In the genomic region with DNA sequence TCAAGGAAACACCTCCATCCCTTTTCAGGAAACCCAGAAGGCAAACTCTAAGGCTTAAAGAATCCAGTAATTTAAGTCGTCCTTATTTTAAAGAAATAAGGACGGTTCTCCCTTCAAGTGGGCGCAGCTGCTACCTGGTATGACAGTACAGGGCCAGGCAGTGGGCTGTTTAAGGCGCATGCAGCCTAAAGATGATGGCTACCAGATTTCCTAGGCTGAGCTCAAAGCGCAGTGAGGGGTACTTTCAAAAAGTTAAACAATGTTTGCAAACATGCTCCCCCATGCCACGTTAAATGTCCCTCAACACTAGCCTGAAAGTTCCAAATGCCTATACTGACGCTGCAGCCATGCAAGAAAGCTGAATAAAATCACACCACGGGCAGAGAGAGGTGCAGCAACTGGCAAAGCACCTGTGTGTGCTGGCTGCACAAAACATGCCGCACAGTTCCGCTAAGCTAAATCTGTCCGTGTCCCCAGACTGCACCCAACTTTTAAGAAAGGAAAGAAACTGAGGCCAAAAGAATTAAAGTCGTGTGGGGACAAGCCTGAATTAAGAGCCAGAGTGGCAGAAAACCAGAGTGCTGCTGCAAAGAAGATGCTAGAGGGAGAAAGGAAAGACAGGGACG, we compare ENCODE assay signal across 8 cellular contexts. TPM values are rescaled to one million over a fixed set of nuclear protein-coding genes. Genes with fewer than 3 reads are reported as not detected.
DNase-seq lines count a peak whose midpoint lies in the region; ATAC-seq and TF ChIP-seq lines count a peak whose summit lies in the region.

No MANE protein-coding gene starts in this region.

- H3K27me3 ChIP-seq in HCT116 (ENCODE audit: insufficient read depth, low read length): no peaks in the 10 kb centered on the region
- H3K27me3 ChIP-seq in adrenal gland: no peaks in the 10 kb centered on the region
- no peaks in the 10 kb centered on the region for H3K27me3 ChIP-seq in iPS DF 6.9 (ENCODE audit: control insufficient read depth, insufficient read depth, low read length)
- no peaks in the 10 kb centered on the region for H3K27me3 ChIP-seq in skeletal muscle tissue (ENCODE audit: control insufficient read depth in 3 of 3, insufficient read depth in 3 of 3, low read length in 3 of 3)

- no peak for TF ChIP-seq CTCF in HCT116 (IDR thresholded peaks at IDR 0.05 in 2 of 3, conservative IDR thresholded peaks at IDR 0.05 in 1 of 3; ENCODE audit: borderline replicate concordance in 1 of 3, insufficient read depth in 1 of 3, low read depth in 2 of 3, low read length in 2 of 3)
- TF ChIP-seq CTCF in adrenal gland (IDR thresholded peaks at IDR 0.05): no peak

- H3K79me2 ChIP-seq in HCT116 (ENCODE audit: insufficient read depth, low read length): peaks cover 34% of the 10 kb centered on the region

- RAD21 ChIA-PET in HCT116 (lab: Charles Lee; ENCODE audit: low non-redundant PET in 1 of 2, low total read pairs in 2 of 2, uncharacterized antibody in 2 of 2, unreplicated experiment in 2 of 2): interaction anchor here (0.6 to 0.8 kb wide), 2 partner anchors 650 to 1626 kb away, joined by 3 to 8 read pairs; no protein-coding TSS in a partner anchor

- POLR2A ChIA-PET in HCT116 (lab: Charles Lee): interaction anchor here (1.1 to 1.4 kb wide), 2 partner anchors 12 to 25 kb away, joined by 5 to 6 read pairs; a partner anchor contains a TSS

- TSS peak; percentile 47 for BruUV-seq in HCT116 (replicated peaks; lab: Mats Ljungman, UMichigan)

- ATAC-seq in HCT116: peak; percentile 5; the same call in 1 of the 2 replicates

- CTCF ChIA-PET in HCT116 (lab: Charles Lee): interaction anchor here (0.8 to 2.5 kb wide), 6 partner anchors 10 to 230 kb away, joined by 3 to 17 read pairs (median 5); no protein-coding TSS in a partner anchor

- H3K9me3 ChIP-seq in HCT116 (ENCODE audit: control insufficient read depth in 1 of 2, insufficient read depth in 1 of 2, low read depth in 1 of 2, low read length in 2 of 2): no peaks in the 10 kb centered on the region
- H3K9me3 ChIP-seq in adrenal gland (replicated peaks in 1 of 3): no peaks in the 10 kb centered on the region
- no peaks in the 10 kb centered on the region for H3K9me3 ChIP-seq in iPS DF 6.9 (ENCODE audit: control insufficient read depth, insufficient read depth, low read length)
- H3K9me3 ChIP-seq in skeletal muscle tissue (ENCODE audit: control insufficient read depth in 3 of 3, low read length in 3 of 3): no peaks in the 10 kb centered on the region

- no peak overlapping the region for H2AFZ ChIP-seq in HCT116 (ENCODE audit: low read depth, low read length, poor library complexity, severe bottlenecking)

- intact Hi-C loops in HCT116 (cut with micrococcal nuclease) (loop anchor here (10.0 kb wide), 2 partner anchors 524 to 654 kb away; a partner anchor contains a TSS), adrenal gland (cut with DNase I) (no loop called here)

- H3K4me2 ChIP-seq in HCT116 (ENCODE audit: low read length): peak overlapping the region; percentile 86

- WGBS in adrenal gland, 4 donors: 1 to 4% (median 3%) methylated on average over 13 of the region's 13 CpGs
- WGBS in iPS DF 6.9 (ENCODE audit: insufficient coverage, insufficient read length): no CpG with 5 or more reads among the region's 13 CpGs

- no peaks in the 10 kb centered on the region for H3K9me2 ChIP-seq in HCT116 (ENCODE audit: insufficient read depth)

- no peaks in the 10 kb centered on the region for H4K20me1 ChIP-seq in HCT116 (ENCODE audit: insufficient read depth)

- H3K4me1 ChIP-seq in HCT116 (ENCODE audit: control insufficient read depth in 1 of 2, insufficient read depth in 2 of 2, low read length in 2 of 2) (peaks cover 6 to 16% of the 10 kb centered on the region in 2 experiments; a peak in 3 of 4 replicates), adrenal gland (replicated peaks in 1 of 2) (peaks cover 17 to 27% of the 10 kb centered on the region in 2 donors), iPS DF 6.9 (ENCODE audit: control insufficient read depth, insufficient read depth, low read length) (no peaks in the 10 kb centered on the region), skeletal muscle tissue (ENCODE audit: control insufficient read depth in 3 of 3, insufficient read depth in 3 of 3, low read length in 3 of 3) (peaks cover 6 to 22% (median 17%) of the 10 kb centered on the region in 3 donors)

- TF ChIP-seq POLR2A in HCT116 (IDR thresholded peaks at IDR 0.05; ENCODE audit: borderline replicate concordance, extremely low read depth, insufficient read depth, insufficient read length) (no peak), adrenal gland (IDR thresholded peaks at IDR 0.05) (no peak)

- H3K27ac ChIP-seq in HCT116 (ENCODE audit: low read depth, low read length) (peak overlapping the region; percentile 50), adrenal gland (peak overlapping the region; percentile 23 to 98 (median 86)), iPS DF 6.9 (ENCODE audit: low read length) (no peak overlapping the region), skeletal muscle tissue (ENCODE audit: low read depth, low read length) (peak overlapping the region; percentile 66)

- no peaks in the 10 kb centered on the region for H3K36me3 ChIP-seq in HCT116 (ENCODE audit: control insufficient read depth in 1 of 2, insufficient read depth in 2 of 2, low read length in 2 of 2)
- H3K36me3 ChIP-seq in adrenal gland (replicated peaks in 1 of 2): no peaks in the 10 kb centered on the region
- no peaks in the 10 kb centered on the region for H3K36me3 ChIP-seq in iPS DF 6.9 (ENCODE audit: control insufficient read depth, insufficient read depth, low read length)
- H3K36me3 ChIP-seq in skeletal muscle tissue (ENCODE audit: control insufficient read depth in 3 of 3, insufficient read depth in 3 of 3, low read length in 3 of 3): no peaks in the 10 kb centered on the region

- DNase-seq in NCI-H2171 treated with DMSO at 0.1 percent for 48 hours (lab: John Stamatoyannopoulos, UW) (peak; percentile 54), NCI-H2171 (lab: John Stamatoyannopoulos, UW) (no peak), HCT116 (ENCODE audit: low read depth, low spot score) (no peak), NAMALWA (ENCODE audit: low spot score) (peak; percentile 61), adrenal gland (peak in 4 of 7 donors; percentile 10 to 29 (median 22)), iPS DF 6.9 (ENCODE audit: low read depth, low spot score) (no peak), LoVo (ENCODE audit: low spot score) (no peak)

- H3K4me3 ChIP-seq in HCT116 (replicated peaks in 1 of 2; ENCODE audit: low read depth in 1 of 2, low read length in 2 of 2) (peak overlapping the region; percentile 85 to 89), adrenal gland (peak overlapping the region in 2 of 4 donors; percentile 77 to 85), iPS DF 6.9 (ENCODE audit: low read length) (peak overlapping the region; percentile 59; the same call in 1 of the 2 replicates), skeletal muscle tissue (ENCODE audit: low read length in 3 of 3) (peak overlapping the region; percentile 67 to 97 (median 94))

- peak overlapping the region; percentile 71 for H3K9ac ChIP-seq in HCT116 (ENCODE audit: low read length)
- H3K9ac ChIP-seq in skeletal muscle tissue (ENCODE audit: low read depth in 1 of 3, low read length in 3 of 3): peak overlapping the region; percentile 74 to 86 (median 80)

- TF ChIP-seq RAD21 in HCT116 (IDR thresholded peaks at IDR 0.05; ENCODE audit: low read depth): no peak

TF ChIP-seq in HCT116, 20 proteins besides CTCF, POLR2A, EP300 and RAD21 (continues in another document):
- no peak for TF ChIP-seq ELF1 (IDR thresholded peaks at IDR 0.05; ENCODE audit: borderline replicate concordance, low read depth)
- TF ChIP-seq SRF (IDR thresholded peaks at IDR 0.05; ENCODE audit: low read depth): no peak
- TF ChIP-seq TCF7L2 (IDR thresholded peaks at IDR 0.05; ENCODE audit: borderline replicate concordance, extremely low read depth, insufficient read depth, insufficient read length): no peak
- TF ChIP-seq, protein P1, sequence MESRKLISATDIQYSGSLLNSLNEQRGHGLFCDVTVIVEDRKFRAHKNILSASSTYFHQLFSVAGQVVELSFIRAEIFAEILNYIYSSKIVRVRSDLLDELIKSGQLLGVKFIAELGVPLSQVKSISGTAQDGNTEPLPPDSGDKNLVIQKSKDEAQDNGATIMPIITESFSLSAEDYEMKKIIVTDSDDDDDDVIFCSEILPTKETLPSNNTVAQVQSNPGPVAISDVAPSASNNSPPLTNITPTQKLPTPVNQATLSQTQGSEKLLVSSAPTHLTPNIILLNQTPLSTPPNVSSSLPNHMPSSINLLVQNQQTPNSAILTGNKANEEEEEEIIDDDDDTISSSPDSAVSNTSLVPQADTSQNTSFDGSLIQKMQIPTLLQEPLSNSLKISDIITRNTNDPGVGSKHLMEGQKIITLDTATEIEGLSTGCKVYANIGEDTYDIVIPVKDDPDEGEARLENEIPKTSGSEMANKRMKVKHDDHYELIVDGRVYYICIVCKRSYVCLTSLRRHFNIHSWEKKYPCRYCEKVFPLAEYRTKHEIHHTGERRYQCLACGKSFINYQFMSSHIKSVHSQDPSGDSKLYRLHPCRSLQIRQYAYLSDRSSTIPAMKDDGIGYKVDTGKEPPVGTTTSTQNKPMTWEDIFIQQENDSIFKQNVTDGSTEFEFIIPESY (IDR thresholded peaks at IDR 0.05; ENCODE audit: extremely low read depth, insufficient replicate concordance, low read length): no peak
- no peak for TF ChIP-seq JUND (IDR thresholded peaks at IDR 0.05)
- no peak for TF ChIP-seq EGR1 (IDR thresholded peaks at IDR 0.05; ENCODE audit: low read depth)
- TF ChIP-seq FOSL1 (IDR thresholded peaks at IDR 0.05; ENCODE audit: low read depth): no peak
- TF ChIP-seq SP1 (IDR thresholded peaks at IDR 0.05; ENCODE audit: low read depth): no peak
- TF ChIP-seq, protein P2, sequence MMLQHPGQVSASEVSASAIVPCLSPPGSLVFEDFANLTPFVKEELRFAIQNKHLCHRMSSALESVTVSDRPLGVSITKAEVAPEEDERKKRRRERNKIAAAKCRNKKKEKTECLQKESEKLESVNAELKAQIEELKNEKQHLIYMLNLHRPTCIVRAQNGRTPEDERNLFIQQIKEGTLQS (IDR thresholded peaks at IDR 0.05): no peak
- TF ChIP-seq, protein P3, sequence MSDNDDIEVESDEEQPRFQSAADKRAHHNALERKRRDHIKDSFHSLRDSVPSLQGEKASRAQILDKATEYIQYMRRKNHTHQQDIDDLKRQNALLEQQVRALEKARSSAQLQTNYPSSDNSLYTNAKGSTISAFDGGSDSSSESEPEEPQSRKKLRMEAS (IDR thresholded peaks at IDR 0.05): no peak; the same call in 1 of the 2 replicates
- TF ChIP-seq ZFX (IDR thresholded peaks at IDR 0.05): no peak
- TF ChIP-seq EZH2phosphoT487 (IDR thresholded peaks at IDR 0.05; ENCODE audit: borderline replicate concordance): no peak

RNA-seq across cellular contexts. Expression of a gene that starts 0.6 kb away (rescaled TPM):
- total RNA-seq in HCT116 (2021; ENCODE audit: unreplicated experiment) (24.7 TPM), adrenal gland (100 to 1,000 TPM in 2 of 8 donors, 10 to 100 TPM in 6; 35.1 to 174 (median 66.4) TPM), skeletal muscle tissue (26.1 TPM)
- 4.4 and 7.7 TPM in 2 replicates for polyA plus RNA-seq in HCT116 (2012)
- polyA plus RNA-seq in adrenal gland: 100 to 1,000 TPM in 1 of 3 donors, 10 to 100 TPM in 2; 18.2 to 116 (median 29.2) TPM

RNA-seq across cellular contexts. Expression of a gene that starts 24.3 kb away (rescaled TPM):
- 19.6 TPM for total RNA-seq in HCT116 (2021; ENCODE audit: unreplicated experiment)
- polyA plus RNA-seq in HCT116 (2012): 14.3 and 18.5 TPM in 2 replicates
- 10 to 100 TPM; 18.8 to 65.0 (median 43.2) TPM for total RNA-seq in adrenal gland
- 10 to 100 TPM; 62.0 to 74.1 (median 65.3) TPM for polyA plus RNA-seq in adrenal gland
- 8.4 TPM for total RNA-seq in skeletal muscle tissue

Comparison
In these comparisons a context has a peak if more than half of its experiments do, and no peak if none do; other contexts are left out.
1. DNase-seq: peak in NCI-H2171 treated with DMSO at 0.1 percent for 48 hours (single experiment), NAMALWA (single experiment) and adrenal gland (4 of 7); none in NCI-H2171 (single experiment), HCT116 (single experiment), iPS DF 6.9 (single experiment) and LoVo (single experiment).